ENCODE assay signal across 1 cellular context in the genomic region with DNA sequence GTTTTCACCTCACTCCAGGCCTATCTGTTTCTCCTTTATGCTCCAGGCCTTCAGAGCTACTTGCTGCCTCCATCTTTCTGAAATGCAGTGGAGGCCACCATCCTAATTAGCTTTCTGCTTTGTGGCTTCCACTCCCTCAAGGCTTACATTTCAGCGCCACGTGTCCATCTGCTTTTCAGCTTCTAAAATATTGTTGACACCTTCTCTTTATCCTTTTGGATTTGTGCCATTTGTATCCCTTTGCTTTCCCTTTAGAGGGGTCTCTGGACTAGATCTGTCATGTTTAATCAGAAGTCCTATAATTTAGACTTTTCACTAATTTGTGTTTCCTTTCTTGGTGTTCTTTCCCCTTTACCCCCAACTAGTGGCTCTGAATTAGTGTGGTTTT.
TF ChIP-seq lines count a peak whose summit lies in the region.

No MANE protein-coding gene starts in this region.

TF ChIP-seq in SK-N-SH treated with all-trans-retinoic acid at 6 μM for 48 hours, 23 proteins besides CTCF, POLR2A, EP300 and RAD21 (continued from another document):
- TF ChIP-seq TSHZ2 (CRISPR knock-in tag; IDR thresholded peaks at IDR 0.05) = no peak
- TF ChIP-seq ZFP3 (CRISPR knock-in tag; IDR thresholded peaks at IDR 0.05) = no peak
- no peak for TF ChIP-seq ZFP30 (CRISPR knock-in tag; IDR thresholded peaks at IDR 0.05)
- no peak for TF ChIP-seq ISL1 (CRISPR knock-in tag; IDR thresholded peaks at IDR 0.05)
- TF ChIP-seq, protein P1, sequence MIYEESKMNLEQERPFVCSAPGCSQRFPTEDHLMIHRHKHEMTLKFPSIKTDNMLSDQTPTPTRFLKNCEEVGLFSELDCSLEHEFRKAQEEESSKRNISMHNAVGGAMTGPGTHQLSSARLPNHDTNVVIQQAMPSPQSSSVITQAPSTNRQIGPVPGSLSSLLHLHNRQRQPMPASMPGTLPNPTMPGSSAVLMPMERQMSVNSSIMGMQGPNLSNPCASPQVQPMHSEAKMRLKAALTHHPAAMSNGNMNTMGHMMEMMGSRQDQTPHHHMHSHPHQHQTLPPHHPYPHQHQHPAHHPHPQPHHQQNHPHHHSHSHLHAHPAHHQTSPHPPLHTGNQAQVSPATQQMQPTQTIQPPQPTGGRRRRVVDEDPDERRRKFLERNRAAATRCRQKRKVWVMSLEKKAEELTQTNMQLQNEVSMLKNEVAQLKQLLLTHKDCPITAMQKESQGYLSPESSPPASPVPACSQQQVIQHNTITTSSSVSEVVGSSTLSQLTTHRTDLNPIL (CRISPR knock-in tag; IDR thresholded peaks at IDR 0.05; ENCODE audit: low read depth) = no peak
